In the genomic region with DNA sequence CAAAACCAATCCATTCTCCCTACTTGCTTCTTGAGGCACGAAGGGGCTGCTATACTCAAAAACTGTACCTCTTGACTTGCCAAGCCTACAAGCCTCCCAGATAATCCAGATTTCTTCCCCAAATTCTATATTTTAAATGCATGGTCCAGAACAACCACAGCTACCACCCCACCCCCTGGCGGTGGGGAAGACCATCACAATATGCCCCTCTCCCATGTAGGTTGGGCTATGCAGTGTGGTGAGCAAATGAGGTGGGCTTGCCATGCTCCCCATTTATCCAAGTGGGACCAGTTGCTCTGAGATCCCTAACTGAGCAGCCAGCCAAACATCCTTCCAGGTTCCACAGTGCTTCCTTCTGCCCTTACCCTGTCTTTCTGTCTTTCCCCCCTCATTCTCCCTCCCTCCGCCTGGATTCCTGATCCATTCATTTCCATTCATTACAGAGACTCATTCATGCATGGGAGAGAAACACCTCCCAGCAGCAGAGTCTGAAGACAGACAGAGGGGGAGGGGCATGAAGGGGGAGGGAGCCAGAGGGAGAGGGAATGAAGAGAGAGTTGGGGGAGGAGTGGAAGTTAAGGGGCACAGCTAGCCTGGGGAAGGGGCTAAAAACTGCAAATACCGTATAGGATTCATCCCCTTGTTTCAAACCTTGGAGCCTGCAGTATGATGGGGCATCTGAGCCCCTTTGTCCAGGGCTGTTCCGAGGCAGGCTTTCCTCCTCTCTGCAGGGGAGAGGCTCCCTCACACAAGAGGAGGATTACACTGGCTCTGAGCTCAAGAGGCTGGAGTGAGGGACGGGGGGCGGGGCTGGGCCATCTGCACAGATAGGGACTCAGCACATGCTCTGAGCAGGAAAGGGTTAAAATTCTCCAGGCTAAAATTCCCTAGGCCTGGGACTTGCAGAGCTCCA, we compare ENCODE assay signal across 9 cellular contexts. TPM values are rescaled to one million over a fixed set of nuclear protein-coding genes. Genes with fewer than 3 reads are reported as not detected.
DNase-seq lines count a peak whose midpoint lies in the region; TF ChIP-seq lines count a peak whose summit lies in the region.
"Had no signal": no experiment of that assay in that cellular context is flagged by ENCODE, and none has a peak within 500 bp of the region (broad histone marks: within the 10 kb centered on the region; RNA-seq: fewer than 3 reads in every experiment).

No MANE protein-coding gene starts in this region.

- H3K27ac Mint-ChIP-seq in MCF 10A (ENCODE audit: low read depth, unreplicated experiment) (no peak overlapping the region), type B pancreatic cell (peak overlapping the region; percentile 41)
- peak overlapping the region in 3 of 8 donors; percentile 3 to 47 (median 15) for H3K27ac Mint-ChIP-seq in CD8-positive, alpha-beta memory T cell
- H3K27ac Mint-ChIP-seq: effector memory CD8-positive, alpha-beta T cell had no signal

- H3K36me3 ChIP-seq in mammary epithelial cell (ENCODE audit: insufficient read depth, low read length) (peaks cover 2% of the 10 kb centered on the region), endocrine pancreas (ENCODE audit: control insufficient read depth, insufficient read depth, low read length) (no peaks in the 10 kb centered on the region)
- no peaks in the 10 kb centered on the region for H3K36me3 ChIP-seq in CD8-positive, alpha-beta memory T cell (ENCODE audit: insufficient read depth, low read length)

- no peak overlapping the region for H3K9ac ChIP-seq in mammary epithelial cell (ENCODE audit: insufficient read depth, low read length)
- peak overlapping the region; percentile 31 for H3K9ac ChIP-seq in endocrine pancreas (ENCODE audit: control insufficient read depth, insufficient read depth, low read length)

- H3K27ac ChIP-seq in mammary epithelial cell (ENCODE audit: insufficient read depth, low read depth, low read length), result no peak overlapping the region
- no peak overlapping the region for H3K27ac ChIP-seq in CD8-positive, alpha-beta memory T cell (ENCODE audit: low read depth, low read length)
- H3K27ac ChIP-seq: C4-2B had no signal

- BruUV-seq in MCF 10A (replicated peaks; lab: Mats Ljungman, UMichigan) (no TSS peak), mammary epithelial cell (replicated peaks; lab: Mats Ljungman, UMichigan) (no TSS peak)

- no peak overlapping the region for H2AFZ ChIP-seq in mammary epithelial cell (ENCODE audit: low read depth, low read length)

- no peaks in the 10 kb centered on the region for H3K9me3 ChIP-seq in mammary epithelial cell (replicated peaks; ENCODE audit: insufficient read depth, low read length)
- H3K9me3 ChIP-seq in endocrine pancreas (ENCODE audit: control insufficient read depth, low read length), result no peaks in the 10 kb centered on the region
- H3K9me3 ChIP-seq in CD8-positive, alpha-beta memory T cell (ENCODE audit: low read length), result no peaks in the 10 kb centered on the region

- DNase-seq in MCF 10A (ENCODE audit: unreplicated experiment) (no peak), mammary epithelial cell (no peak), type B pancreatic cell (ENCODE audit: extremely low spot score, unreplicated experiment) (no peak), NCI-H2081 treated with DMSO at 0.1 percent for 48 hours (lab: John Stamatoyannopoulos, UW) (no peak)
- DNase-seq in CD8-positive, alpha-beta memory T cell, result no peak
- DNase-seq: effector memory CD8-positive, alpha-beta T cell; T-helper 9 cell had no signal

- H3K79me2 ChIP-seq in mammary epithelial cell (ENCODE audit: insufficient read depth, low read length), result peaks cover 63% of the 10 kb centered on the region

- dilution Hi-C loops in mammary epithelial cell (cut with HindIII; ENCODE audit: low sequenced_read_pairs), result no loop called here

- no peaks in the 10 kb centered on the region for H3K27me3 Mint-ChIP-seq in MCF 10A (ENCODE audit: insufficient read depth, unreplicated experiment)
- H3K27me3 Mint-ChIP-seq in type B pancreatic cell, result no peaks in the 10 kb centered on the region
- peaks cover 3 to 4% of the 10 kb centered on the region in 2 donors for H3K27me3 Mint-ChIP-seq in CD8-positive, alpha-beta memory T cell
- H3K27me3 Mint-ChIP-seq: effector memory CD8-positive, alpha-beta T cell had no signal

- peaks cover 17% of the 10 kb centered on the region for H3K4me1 ChIP-seq in mammary epithelial cell (ENCODE audit: insufficient read depth, low read length)
- no peaks in the 10 kb centered on the region for H3K4me1 ChIP-seq in endocrine pancreas (ENCODE audit: control insufficient read depth, insufficient read depth, low read length)
- peaks cover 4% of the 10 kb centered on the region for H3K4me1 ChIP-seq in CD8-positive, alpha-beta memory T cell (ENCODE audit: insufficient read depth, low read length)

- no peak overlapping the region for H3K4me2 ChIP-seq in mammary epithelial cell (ENCODE audit: insufficient read depth, low read depth, low read length)

- H3K36me3 Mint-ChIP-seq in MCF 10A (ENCODE audit: insufficient read depth, unreplicated experiment) (peaks cover 19% of the 10 kb centered on the region), type B pancreatic cell (peaks cover 12% of the 10 kb centered on the region)
- H3K36me3 Mint-ChIP-seq in CD8-positive, alpha-beta memory T cell, result peaks cover 0 to 1% (median 0%) of the 10 kb centered on the region in 3 donors

- in situ Hi-C loops in mammary epithelial cell (cut with MboI; ENCODE audit: low sequenced_read_pairs in 2 of 2), result loop anchor here in 1 of 2 donors (10.0 to 25.0 kb wide), 2 partner anchors 79 to 407 kb away; partner anchors contain the start of genes ANG and RNASE4

- H3K4me3 Mint-ChIP-seq in MCF 10A (ENCODE audit: unreplicated experiment), result no peak overlapping the region
- H3K4me3 Mint-ChIP-seq in type B pancreatic cell, result peak overlapping the region; percentile 81
- no peak overlapping the region for H3K4me3 Mint-ChIP-seq in CD8-positive, alpha-beta memory T cell
- H3K4me3 Mint-ChIP-seq: effector memory CD8-positive, alpha-beta T cell had no signal

- H3K4me1 Mint-ChIP-seq in MCF 10A (ENCODE audit: insufficient read depth, unreplicated experiment) (peaks cover 23% of the 10 kb centered on the region), type B pancreatic cell (ENCODE audit: unreplicated experiment) (peaks cover 41% of the 10 kb centered on the region)
- H3K4me1 Mint-ChIP-seq in CD8-positive, alpha-beta memory T cell, result peaks cover 14 to 28% (median 15%) of the 10 kb centered on the region in 3 donors

- POLR2A ChIA-PET in MCF 10A (lab: Yijun Ruan, JAX), result interaction anchor here (4.5 kb wide), 1 partner anchor 10 kb away, joined by 37 read pairs; no protein-coding TSS in a partner anchor
- POLR2A ChIA-PET in CD8-positive, alpha-beta memory T cell (lab: Charles Lee), result interaction anchor here (2.3 kb wide), 1 partner anchor 10 kb away, joined by 11 read pairs; no protein-coding TSS in a partner anchor

- H3K27me3 ChIP-seq in mammary epithelial cell (ENCODE audit: insufficient read depth, low read length), result no peaks in the 10 kb centered on the region
- no peaks in the 10 kb centered on the region for H3K27me3 ChIP-seq in endocrine pancreas (ENCODE audit: control insufficient read depth, insufficient read depth, low read length)
- H3K27me3 ChIP-seq in CD8-positive, alpha-beta memory T cell (ENCODE audit: insufficient read depth, low read length, poor library complexity, severe bottlenecking), result no peaks in the 10 kb centered on the region

- intact Hi-C loops in MCF 10A (cut with micrococcal nuclease) (no loop called here), mammary epithelial cell (cut with micrococcal nuclease) (no loop called here)

- no peaks in the 10 kb centered on the region for H3K9me3 Mint-ChIP-seq in MCF 10A (ENCODE audit: unreplicated experiment)
- H3K9me3 Mint-ChIP-seq in type B pancreatic cell, result no peaks in the 10 kb centered on the region
- no peaks in the 10 kb centered on the region for H3K9me3 Mint-ChIP-seq in CD8-positive, alpha-beta memory T cell
- H3K9me3 Mint-ChIP-seq: effector memory CD8-positive, alpha-beta T cell had no signal

- no peak overlapping the region for H3K4me3 ChIP-seq in mammary epithelial cell (replicated peaks in 1 of 3; ENCODE audit: insufficient read depth in 1 of 3, low read depth in 2 of 3, low read length in 3 of 3)
- H3K4me3 ChIP-seq in endocrine pancreas (ENCODE audit: control insufficient read depth, insufficient read depth, low read length), result no peak overlapping the region
- no peak overlapping the region for H3K4me3 ChIP-seq in CD8-positive, alpha-beta memory T cell (ENCODE audit: low read length)

- TF ChIP-seq CTCF in MCF 10A (IDR thresholded peaks at IDR 0.05; ENCODE audit: unreplicated experiment), result peak; percentile 13
- peak in 1 of 2 donors; percentile 13 for TF ChIP-seq CTCF in mammary epithelial cell (conservative IDR thresholded peaks at IDR 0.05 in 1 of 2, IDR thresholded peaks at IDR 0.05 in 1 of 2; ENCODE audit: extremely low read depth in 1 of 2, insufficient read depth in 1 of 2, low read depth in 1 of 2, low read length in 2 of 2)
- TF ChIP-seq CTCF in type B pancreatic cell (conservative IDR thresholded peaks at IDR 0.05), result peak; percentile 77

- H4K20me1 ChIP-seq in mammary epithelial cell (ENCODE audit: insufficient read depth, low read length), result no peaks in the 10 kb centered on the region

- CTCF ChIA-PET in MCF 10A (lab: Yijun Ruan, JAX) (interaction anchor here (0.6 to 7.3 kb wide), 28 partner anchors 10 to 403 kb away, joined by 3 to 241 read pairs (median 9); partner anchors contain the start of genes ARHGEF40, CHD8, METTL17 and RNASE13), mammary epithelial cell (lab: Charles Lee; ENCODE audit: low non-redundant PET) (interaction anchor here (0.6 kb wide), 2 partner anchors 10 to 25 kb away, joined by 5 to 6 read pairs; no protein-coding TSS in a partner anchor)
- CTCF ChIA-PET in CD8-positive, alpha-beta memory T cell (lab: Charles Lee), result interaction anchor here (1.0 to 7.8 kb wide), 12 partner anchors 11 to 93 kb away, joined by 3 to 195 read pairs (median 8); partner anchors contain the start of genes ARHGEF40 and TMEM253

- WGBS in mammary epithelial cell (ENCODE audit: low coverage, missing lambda C conversion rate), result 85% methylated on average over 5 of the region's 7 CpGs

RNA-seq across cellular contexts. Expression of gene ZNF219, which starts 4.4 kb away (rescaled TPM):
- total RNA-seq in MCF 10A (2022) (18.4 and 33.8 TPM in 2 replicates), mammary epithelial cell (10 to 100 TPM; 25.0 to 62.1 TPM), type B pancreatic cell (ENCODE audit: low replicate concordance) (47.8 and 58.0 TPM in 2 replicates)
- polyA plus RNA-seq in mammary epithelial cell, result 37.9 TPM
- 4.9 TPM for polyA minus RNA-seq in mammary epithelial cell
- 1 to 10 TPM; 7.0 to 8.2 TPM for total RNA-seq in CD8-positive, alpha-beta memory T cell
- 1.3 TPM for polyA plus RNA-seq in CD8-positive, alpha-beta memory T cell

RNA-seq across cellular contexts. Expression of gene TMEM253, which starts 6.8 kb away (rescaled TPM):
- total RNA-seq in MCF 10A (2022) (0.59 and 1.6 TPM in 2 replicates), mammary epithelial cell (1 to 10 TPM in 1 of 2 donors, under 1 TPM in 1; 0.33 to 2.3 TPM), type B pancreatic cell (ENCODE audit: low replicate concordance) (1.8 and 2.9 TPM in 2 replicates)
- polyA plus RNA-seq in mammary epithelial cell, result 1.8 TPM
- not detected for polyA minus RNA-seq in mammary epithelial cell
- not detected for total RNA-seq in CD8-positive, alpha-beta memory T cell
- polyA plus RNA-seq in CD8-positive, alpha-beta memory T cell, result not detected

RNA-seq across cellular contexts. Expression of gene ARHGEF40, which starts 23.9 kb away (rescaled TPM):
- 3.6 and 6.7 TPM in 2 replicates for total RNA-seq in MCF 10A (2022)
- total RNA-seq in mammary epithelial cell, result 10 to 100 TPM; 15.2 to 26.0 TPM
- 9.8 TPM for polyA plus RNA-seq in mammary epithelial cell
- polyA minus RNA-seq in mammary epithelial cell, result 34.7 TPM
- total RNA-seq in type B pancreatic cell (ENCODE audit: low replicate concordance), result 10.9 and 65.8 TPM in 2 replicates
- total RNA-seq in CD8-positive, alpha-beta memory T cell, result under 1 TPM; 0.16 to 0.39 TPM
- 0.40 TPM for polyA plus RNA-seq in CD8-positive, alpha-beta memory T cell

RNA-seq across cellular contexts. Expression of gene RNASE8, which starts 36.4 kb away (rescaled TPM):
- not detected in 2 replicates for total RNA-seq in MCF 10A (2022)
- not detected for total RNA-seq in mammary epithelial cell
- polyA plus RNA-seq in mammary epithelial cell, result not detected
- polyA minus RNA-seq in mammary epithelial cell, result not detected
- not detected in 2 replicates for total RNA-seq in type B pancreatic cell (ENCODE audit: low replicate concordance)
- not detected for total RNA-seq in CD8-positive, alpha-beta memory T cell
- not detected for polyA plus RNA-seq in CD8-positive, alpha-beta memory T cell

RNA-seq across cellular contexts. Expression of gene RNASE7, which starts 51.9 kb away (rescaled TPM):
- total RNA-seq in MCF 10A (2022) (10.9 and 11.8 TPM in 2 replicates), mammary epithelial cell (10 to 100 TPM; 33.3 to 43.0 TPM), type B pancreatic cell (ENCODE audit: low replicate concordance) (0.55 TPM in 1 of 2 replicates, not detected in the other)
- polyA plus RNA-seq in mammary epithelial cell, result 30.9 TPM
- polyA minus RNA-seq in mammary epithelial cell, result 28.5 TPM
- total RNA-seq in CD8-positive, alpha-beta memory T cell, result not detected
- polyA plus RNA-seq in CD8-positive, alpha-beta memory T cell, result not detected
